ENCODE assay signal across 8 cellular contexts in genomic region chr19:13952154-13953020, GRCh38. TPM values are rescaled to one million over a fixed set of nuclear protein-coding genes. Genes with fewer than 3 reads are reported as not detected.
DNase-seq lines count a peak whose midpoint lies in the region; ATAC-seq, FAIRE-seq and TF ChIP-seq lines count a peak whose summit lies in the region.

A gene with protein sequence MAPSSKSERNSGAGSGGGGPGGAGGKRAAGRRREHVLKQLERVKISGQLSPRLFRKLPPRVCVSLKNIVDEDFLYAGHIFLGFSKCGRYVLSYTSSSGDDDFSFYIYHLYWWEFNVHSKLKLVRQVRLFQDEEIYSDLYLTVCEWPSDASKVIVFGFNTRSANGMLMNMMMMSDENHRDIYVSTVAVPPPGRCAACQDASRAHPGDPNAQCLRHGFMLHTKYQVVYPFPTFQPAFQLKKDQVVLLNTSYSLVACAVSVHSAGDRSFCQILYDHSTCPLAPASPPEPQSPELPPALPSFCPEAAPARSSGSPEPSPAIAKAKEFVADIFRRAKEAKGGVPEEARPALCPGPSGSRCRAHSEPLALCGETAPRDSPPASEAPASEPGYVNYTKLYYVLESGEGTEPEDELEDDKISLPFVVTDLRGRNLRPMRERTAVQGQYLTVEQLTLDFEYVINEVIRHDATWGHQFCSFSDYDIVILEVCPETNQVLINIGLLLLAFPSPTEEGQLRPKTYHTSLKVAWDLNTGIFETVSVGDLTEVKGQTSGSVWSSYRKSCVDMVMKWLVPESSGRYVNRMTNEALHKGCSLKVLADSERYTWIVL (plus strand): TSS chr19:13952509. CDS start chr19:13952513, 4 bp downstream.

- no peak for TF ChIP-seq CTCF in D721Med (IDR thresholded peaks at IDR 0.05; ENCODE audit: insufficient read depth, missing control alignments)
- no peak for TF ChIP-seq CTCF in OCI-LY7 (conservative IDR thresholded peaks at IDR 0.05; ENCODE audit: low read length)
- TF ChIP-seq CTCF in endothelial cell (IDR thresholded peaks at IDR 0.05; ENCODE audit: unreplicated experiment): no peak
- TF ChIP-seq CTCF in mesothelial cell of epicardium (IDR thresholded peaks at IDR 0.05; ENCODE audit: unreplicated experiment): no peak

- H3K9me3 Mint-ChIP-seq in endothelial cell (ENCODE audit: unreplicated experiment) (no peaks in the 10 kb centered on the region), mesothelial cell of epicardium (no peaks in the 10 kb centered on the region)

- H3K4me2 ChIP-seq in OCI-LY7 (ENCODE audit: low read length): peak within 1 kb of the TSS; percentile 84

- H3K9me2 ChIP-seq in OCI-LY7 (ENCODE audit: insufficient read depth, low read length): no peaks in the 10 kb centered on the region

- BruUV-seq in OCI-LY7 (replicated peaks; lab: Mats Ljungman, UMichigan): no TSS peak

- H3K79me2 ChIP-seq in OCI-LY7 (ENCODE audit: insufficient read depth, low read depth, low read length): peaks cover 16% of the 10 kb centered on the region

- H3K4me1 ChIP-seq in OCI-LY7 (ENCODE audit: insufficient read depth, low read length, poor library complexity, severe bottlenecking): peaks cover 16% of the 10 kb centered on the region

- H3K4me3 ChIP-seq in OCI-LY7 (ENCODE audit: low read depth, low read length, poor library complexity, severe bottlenecking): peak within 1 kb of the TSS; percentile 85

- ATAC-seq in GM21526 (IDR thresholded peaks at IDR 0.05; ENCODE audit: low FRiP score, unreplicated experiment): peak; percentile 89

- POLR2A ChIA-PET in OCI-LY7 (lab: Charles Lee): interaction anchor here (0.5 to 1.7 kb wide), 6 partner anchors 24 to 537 kb away, joined by 3 to 6 read pairs (median 4); partner anchors contain the start of gene RFX1

- H3K4me1 Mint-ChIP-seq in endothelial cell (ENCODE audit: unreplicated experiment) (peaks cover 5% of the 10 kb centered on the region), mesothelial cell of epicardium (peaks cover 10% of the 10 kb centered on the region)

- peak within 1 kb of the TSS; percentile 83 for H2AFZ ChIP-seq in OCI-LY7 (ENCODE audit: low read length)

- CTCF ChIA-PET in OCI-LY7 (lab: Charles Lee; ENCODE audit: unreplicated experiment): no interaction called here

- no peaks in the 10 kb centered on the region for H4K20me1 ChIP-seq in OCI-LY7 (ENCODE audit: insufficient read depth, low read length)

- H3K4me3 Mint-ChIP-seq in endothelial cell (ENCODE audit: unreplicated experiment) (peak within 1 kb of the TSS; percentile 90), mesothelial cell of epicardium (peak within 1 kb of the TSS; percentile 85)

- intact Hi-C loops in OCI-LY7 (cut with micrococcal nuclease; ENCODE audit: unreplicated experiment): loop anchor here (1.0 to 5.0 kb wide), 4 partner anchors 32 to 80 kb away; partner anchors contain the start of genes IL27RA and RFX1

- no peak for FAIRE-seq in D721Med (lab: Jason Lieb, UNC)

- H3K36me3 Mint-ChIP-seq in endothelial cell (ENCODE audit: low read depth, unreplicated experiment) (peaks cover 3% of the 10 kb centered on the region), mesothelial cell of epicardium (peaks cover 2% of the 10 kb centered on the region)

- H3K27ac Mint-ChIP-seq in endothelial cell (ENCODE audit: unreplicated experiment) (peak within 1 kb of the TSS; percentile 85), mesothelial cell of epicardium (peak within 1 kb of the TSS; percentile 89)

- H3K9me3 ChIP-seq in OCI-LY7 (ENCODE audit: low read length): no peaks in the 10 kb centered on the region

- peak within 1 kb of the TSS; percentile 41 for H3K27ac ChIP-seq in OCI-LY7 (ENCODE audit: low read depth, low read length, poor library complexity, severe bottlenecking)

- peaks cover 33% of the 10 kb centered on the region for H3K36me3 ChIP-seq in OCI-LY7 (ENCODE audit: insufficient read depth, low read length)

- DNase-seq in D721Med (ENCODE audit: insufficient read length, low spot score) (peak; percentile 100), HuH-7.5 (ENCODE audit: low spot score) (peak; percentile 100), OCI-LY7 (ENCODE audit: low spot score) (peak; percentile 100), activated T-cell treated with anti-CD3 and anti-CD28 coated beads for 1 hour (ENCODE audit: low read depth) (peak; percentile 97), endothelial cell (ENCODE audit: low spot score) (peak; percentile 96), mesothelial cell of epicardium (ENCODE audit: low spot score in 2 of 2, unreplicated experiment in 2 of 2) (peak; percentile 98 to 99)
- peak; percentile 98 to 99 for DNase-seq in stimulated activated CD8-positive, alpha-beta memory T cell treated with anti-CD3 and anti-CD28 coated beads, Interleukin-15, amount 100 ng/mL, for 48 hours (ENCODE audit: low read depth in 2 of 2)

- H3K27me3 Mint-ChIP-seq in endothelial cell (ENCODE audit: unreplicated experiment) (peaks cover 12% of the 10 kb centered on the region), mesothelial cell of epicardium (ENCODE audit: low read depth) (no peaks in the 10 kb centered on the region)

RNA-seq across cellular contexts. Expression of the gene that starts here (rescaled TPM):
- 61.0 and 71.3 TPM in 2 replicates for total RNA-seq in OCI-LY7 (2014; rRNA removed; shearing (Covaris generic))
- total RNA-seq in OCI-LY7 (2022) (86.2 and 97.3 TPM in 2 replicates), endothelial cell (ENCODE audit: unreplicated experiment) (53.0 TPM), mesothelial cell of epicardium (54.4 to 56.6 TPM (median 55.7 TPM) in 3 replicates)

Comparison
In these comparisons a context has a peak if more than half of its experiments do, and no peak if none do; other contexts are left out.
1. Peak in every context shown above with its lines: DNase-seq, ATAC-seq, H3K4me3 ChIP-seq and H3K27ac ChIP-seq.